ENCODE assay signal across 9 cellular contexts in genomic region chr15:45179221-45179985, GRCh38. TPM values are rescaled to one million over a fixed set of nuclear protein-coding genes. Genes with fewer than 3 reads are reported as not detected.
A peak's percentile ranks its signal among the peaks of the same experiment; 100 is the strongest.
DNase-seq lines count a peak whose midpoint lies in the region; ATAC-seq and TF ChIP-seq lines count a peak whose summit lies in the region.
"Had no signal": no experiment of that assay in that cellular context is flagged by ENCODE, and none has a peak within 500 bp of the region (broad histone marks: within the 10 kb centered on the region; RNA-seq: fewer than 3 reads in every experiment).

No MANE protein-coding gene starts in this region.

- CTCF ChIA-PET in activated CD4-positive, alpha-beta memory T cell treated with anti-CD3 and anti-CD28 coated beads for 36 hours (lab: Charles Lee): interaction anchor here (0.6 to 3.6 kb wide), 13 partner anchors 12 to 426 kb away, joined by 3 to 22 read pairs (median 3); a partner anchor contains a TSS

- no peaks in the 10 kb centered on the region for H3K9me3 ChIP-seq in BLaER1 treated with 17β-estradiol and CSF1 and Interleukin-3, amounts not matched to agents 10 nM and 100 nM (replicated peaks in 1 of 11)

- no peak overlapping the region for H3K9ac ChIP-seq in BLaER1 treated with 17β-estradiol and CSF1 and Interleukin-3, amounts not matched to agents 10 nM and 100 nM

- intact Hi-C loops in activated CD4-positive, alpha-beta memory T cell treated with anti-CD3 and anti-CD28 coated beads for 36 hours (cut with micrococcal nuclease): no loop called here

- H4K20me1 ChIP-seq in BLaER1 treated with 17β-estradiol and CSF1 and Interleukin-3, amounts not matched to agents 10 nM and 100 nM: peaks cover 0 to 65% (median 4%) of the 10 kb centered on the region in 11 experiments; a peak in 13 of 22 replicates

- POLR2A ChIA-PET in activated CD4-positive, alpha-beta memory T cell treated with anti-CD3 and anti-CD28 coated beads for 36 hours (lab: Charles Lee): interaction anchor here (2.1 kb wide), 1 partner anchor 12 kb away, joined by 5 read pairs; no protein-coding TSS in a partner anchor

- ATAC-seq in HG03196 (IDR thresholded peaks at IDR 0.05; ENCODE audit: unreplicated experiment): no peak

- DNase-seq in HL-60 (ENCODE audit: low read depth in 1 of 2, low spot score in 1 of 2): peak in 1 of 2 experiments; percentile 32
- DNase-seq in activated CD4-positive, alpha-beta memory T cell treated with anti-CD3 and anti-CD28 coated beads for 36 hours: peak; percentile 63
- no peak for DNase-seq in fibroblast of the aortic adventitia (ENCODE audit: low read depth)
- peak; percentile 59 to 61 for DNase-seq in stimulated activated CD4-positive, alpha-beta T cell treated with anti-CD3 and anti-CD28 coated beads, Interleukin-2, amount 100 ng/mL, for 24 hours
- no peak for DNase-seq in mesenteric fat pad (ENCODE audit: low spot score)
- no peak for DNase-seq in midbrain (lab: John Stamatoyannopoulos, UW)

- peaks cover 13% of the 10 kb centered on the region for H3K4me1 Mint-ChIP-seq in activated CD4-positive, alpha-beta memory T cell treated with anti-CD3 and anti-CD28 coated beads for 36 hours (ENCODE audit: low read depth)

- H3K4me2 ChIP-seq in BLaER1 treated with 17β-estradiol and CSF1 and Interleukin-3, amounts not matched to agents 10 nM and 100 nM: peak overlapping the region; percentile 51 to 98 (median 67); a peak in 21 of 22 replicates

- H3K4me1 ChIP-seq in BLaER1 treated with 17β-estradiol and CSF1 and Interleukin-3, amounts not matched to agents 10 nM and 100 nM: peaks cover 47 to 58% (median 51%) of the 10 kb centered on the region in 10 experiments

- peak overlapping the region in 7 of 11 experiments; percentile 5 to 64 (median 53); a peak in 9 of 22 replicates for H3K27ac ChIP-seq in BLaER1 treated with 17β-estradiol and CSF1 and Interleukin-3, amounts not matched to agents 10 nM and 100 nM
- H3K27ac ChIP-seq in HL-60 (replicated peaks): no peak overlapping the region

- no peak overlapping the region for H3K4me3 ChIP-seq in BLaER1 treated with 17β-estradiol and CSF1 and Interleukin-3, amounts not matched to agents 10 nM and 100 nM
- H3K4me3 ChIP-seq in HL-60 (replicated peaks; ENCODE audit: insufficient read depth, low read length): no peak overlapping the region
- no peak overlapping the region for H3K4me3 ChIP-seq in fibroblast of the aortic adventitia (ENCODE audit: low read depth, low read length)

- H3K9me3 Mint-ChIP-seq in activated CD4-positive, alpha-beta memory T cell treated with anti-CD3 and anti-CD28 coated beads for 36 hours: no peaks in the 10 kb centered on the region

- H3K4me3 Mint-ChIP-seq in activated CD4-positive, alpha-beta memory T cell treated with anti-CD3 and anti-CD28 coated beads for 36 hours: no peak overlapping the region

- H3K36me3 ChIP-seq in BLaER1 treated with 17β-estradiol and CSF1 and Interleukin-3, amounts not matched to agents 10 nM and 100 nM: peaks cover 15 to 69% (median 48%) of the 10 kb centered on the region in 11 experiments; a peak in 19 of 22 replicates

- H3K36me3 Mint-ChIP-seq in activated CD4-positive, alpha-beta memory T cell treated with anti-CD3 and anti-CD28 coated beads for 36 hours: no peaks in the 10 kb centered on the region

- TF ChIP-seq CTCF in HL-60 (IDR thresholded peaks at IDR 0.05; ENCODE audit: insufficient read depth, low read length): peak; percentile 13
- TF ChIP-seq CTCF in fibroblast of the aortic adventitia (IDR thresholded peaks at IDR 0.05; ENCODE audit: insufficient read depth, low read length): peak; percentile 50

- H3K27me3 Mint-ChIP-seq in activated CD4-positive, alpha-beta memory T cell treated with anti-CD3 and anti-CD28 coated beads for 36 hours: no peaks in the 10 kb centered on the region

- no peaks in the 10 kb centered on the region for H3K27me3 ChIP-seq in BLaER1 treated with 17β-estradiol and CSF1 and Interleukin-3, amounts not matched to agents 10 nM and 100 nM
- no peaks in the 10 kb centered on the region for H3K27me3 ChIP-seq in HL-60 (ENCODE audit: insufficient read depth, poor library complexity, severe bottlenecking)

- H3K27ac Mint-ChIP-seq in activated CD4-positive, alpha-beta memory T cell treated with anti-CD3 and anti-CD28 coated beads for 36 hours: no peak overlapping the region

RNA-seq across cellular contexts. Expression of gene SHF, which starts 8.4 kb away (rescaled TPM):
- 10 to 100 TPM; 11.8 to 12.5 TPM for total RNA-seq in activated CD4-positive, alpha-beta memory T cell treated with anti-CD3 and anti-CD28 coated beads for 36 hours
- 1.9 and 11.0 TPM in 2 replicates for total RNA-seq in fibroblast of the aortic adventitia (ENCODE audit: low replicate concordance)
- total RNA-seq in mesenteric fat pad: 3.8 TPM

RNA-seq across cellular contexts. Expression of gene DUOX1, which starts 49.6 kb away (rescaled TPM):
- total RNA-seq in activated CD4-positive, alpha-beta memory T cell treated with anti-CD3 and anti-CD28 coated beads for 36 hours: under 1 TPM; 0.51 to 0.74 TPM
- not detected in 2 replicates for total RNA-seq in fibroblast of the aortic adventitia (ENCODE audit: low replicate concordance)
- 2.5 TPM for total RNA-seq in mesenteric fat pad
- total RNA-seq: temporal lobe had no signal

RNA-seq across cellular contexts. Expression of gene DUOXA1, which starts 49.7 kb away (rescaled TPM):
- total RNA-seq in activated CD4-positive, alpha-beta memory T cell treated with anti-CD3 and anti-CD28 coated beads for 36 hours: under 1 TPM; 0.19 to 0.36 TPM
- 0.36 TPM in 1 of 2 replicates, not detected in the other for total RNA-seq in fibroblast of the aortic adventitia (ENCODE audit: low replicate concordance)
- total RNA-seq in mesenteric fat pad: 1.8 TPM

Comparison
In these comparisons a context has a peak if more than half of its experiments do, and no peak if none do; other contexts are left out.
1. DNase-seq: peak in activated CD4-positive, alpha-beta memory T cell treated with anti-CD3 and anti-CD28 coated beads for 36 hours (single experiment) and stimulated activated CD4-positive, alpha-beta T cell treated with anti-CD3 and anti-CD28 coated beads, Interleukin-2, amount 100 ng/mL, for 24 hours (2 of 2); none in fibroblast of the aortic adventitia (single experiment), mesenteric fat pad (single experiment) and midbrain (single experiment).